In the genomic region with DNA sequence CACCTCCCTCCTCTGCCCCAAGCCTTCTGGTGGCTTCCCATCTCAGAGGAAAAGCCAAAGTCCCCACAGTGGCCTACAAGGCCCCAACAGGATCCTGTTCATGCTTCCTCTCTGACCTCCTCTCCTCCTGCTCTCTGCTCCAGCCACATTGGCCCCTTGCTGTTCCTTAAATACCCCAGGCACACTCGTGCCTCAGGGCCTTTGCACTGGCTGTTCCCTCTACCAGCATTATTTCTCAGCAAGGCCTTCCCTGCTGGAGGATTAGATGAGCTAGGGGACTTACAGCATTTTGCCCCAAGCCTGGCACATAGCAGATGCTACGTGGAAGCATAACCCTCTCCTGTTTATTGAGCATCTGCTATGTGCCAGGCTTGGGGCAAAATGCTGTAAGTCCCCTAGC, we compare ENCODE assay signal across 18 cellular contexts. TPM values are rescaled to one million over a fixed set of nuclear protein-coding genes. Genes with fewer than 3 reads are reported as not detected.
"Had no signal": no experiment of that assay in that cellular context is flagged by ENCODE, and none has a peak within 500 bp of the region (broad histone marks: within the 10 kb centered on the region; RNA-seq: fewer than 3 reads in every experiment).

No MANE protein-coding gene starts in this region.

- H3K9me3 ChIP-seq: esophagus squamous epithelium had no signal

- H3K9me3 Mint-ChIP-seq: activated CD4-positive, alpha-beta T cell treated with anti-CD3 and anti-CD28 coated beads, Interleukin-2, amount 10 ng/mL, durations not matched to agents 7 days and 5 days; naive B cell; T-helper 2 cell treated with Interferon-gamma antibody and Interleukin-4, amounts not matched to agents 5 μg/mL and 100 μg/mL, for 36 hours; type B pancreatic cell had no signal

- H3K27ac Mint-ChIP-seq: activated CD4-positive, alpha-beta T cell treated with anti-CD3 and anti-CD28 coated beads, Interleukin-2, amount 10 ng/mL, durations not matched to agents 7 days and 5 days; naive B cell; T-helper 2 cell treated with Interferon-gamma antibody and Interleukin-4, amounts not matched to agents 5 μg/mL and 100 μg/mL, for 36 hours; type B pancreatic cell had no signal

- DNase-seq: activated CD4-positive, alpha-beta T cell treated with anti-CD3 and anti-CD28 coated beads, Interleukin-2, amount 10 ng/mL, durations not matched to agents 7 days and 5 days; activated CD4-positive, CD25-positive, alpha-beta regulatory T cell; activated CD8-positive, alpha-beta memory T cell treated with anti-CD3 and anti-CD28 coated beads for 24 hours; esophagus squamous epithelium; hippocampal formation; mammary epithelial cell; naive B cell; stimulated activated CD4-positive, alpha-beta T cell treated with anti-CD3 and anti-CD28 coated beads, Interleukin-4, amount 100 ng/mL, for 1 hour; stimulated activated naive CD4-positive, alpha-beta T cell treated with Interleukin-2 at 50 U/mL for 16 hours; substantia nigra had no signal

- H3K9ac ChIP-seq: parathyroid adenoma had no signal

- H3K4me3 Mint-ChIP-seq: activated CD4-positive, alpha-beta T cell treated with anti-CD3 and anti-CD28 coated beads, Interleukin-2, amount 10 ng/mL, durations not matched to agents 7 days and 5 days; naive B cell; T-helper 2 cell treated with Interferon-gamma antibody and Interleukin-4, amounts not matched to agents 5 μg/mL and 100 μg/mL, for 36 hours; type B pancreatic cell had no signal

- H3K36me3 Mint-ChIP-seq: naive B cell, type B pancreatic cell had no signal

- H3K4me1 Mint-ChIP-seq: activated CD4-positive, alpha-beta T cell treated with anti-CD3 and anti-CD28 coated beads, Interleukin-2, amount 10 ng/mL, durations not matched to agents 7 days and 5 days had no signal

- H3K27ac ChIP-seq: cardiac muscle cell, parathyroid adenoma had no signal

- ATAC-seq: left lobe of liver had no signal

- H3K27me3 Mint-ChIP-seq: activated CD4-positive, alpha-beta T cell treated with anti-CD3 and anti-CD28 coated beads, Interleukin-2, amount 10 ng/mL, durations not matched to agents 7 days and 5 days had no signal

- FAIRE-seq: colon, keratinocyte had no signal

- H3K4me1 ChIP-seq: parathyroid adenoma had no signal

- H3K27me3 ChIP-seq: cardiac muscle cell, esophagus squamous epithelium had no signal

- H2AFZ ChIP-seq: parathyroid adenoma had no signal

- H3K79me2 ChIP-seq: parathyroid adenoma had no signal

- H3K4me3 ChIP-seq: cardiac muscle cell, esophagus squamous epithelium had no signal

- H3K36me3 ChIP-seq: cardiac muscle cell, esophagus squamous epithelium had no signal

RNA-seq across cellular contexts. Expression of a gene that starts 7.8 kb away (rescaled TPM):
- total RNA-seq: activated CD4-positive, alpha-beta T cell treated with anti-CD3 and anti-CD28 coated beads, Interleukin-2, amount 10 ng/mL, durations not matched to agents 7 days and 5 days; cardiac muscle cell; mononuclear cell had no signal
- polyA plus RNA-seq: keratinocyte, mammary epithelial cell had no signal

RNA-seq across cellular contexts. Expression of a gene that starts 22.7 kb away (rescaled TPM):
- total RNA-seq: activated CD4-positive, alpha-beta T cell treated with anti-CD3 and anti-CD28 coated beads, Interleukin-2, amount 10 ng/mL, durations not matched to agents 7 days and 5 days; cardiac muscle cell had no signal
- polyA plus RNA-seq: keratinocyte had no signal
